Comparison of ENCODE assay signal across 9 cellular contexts in the genomic region with DNA sequence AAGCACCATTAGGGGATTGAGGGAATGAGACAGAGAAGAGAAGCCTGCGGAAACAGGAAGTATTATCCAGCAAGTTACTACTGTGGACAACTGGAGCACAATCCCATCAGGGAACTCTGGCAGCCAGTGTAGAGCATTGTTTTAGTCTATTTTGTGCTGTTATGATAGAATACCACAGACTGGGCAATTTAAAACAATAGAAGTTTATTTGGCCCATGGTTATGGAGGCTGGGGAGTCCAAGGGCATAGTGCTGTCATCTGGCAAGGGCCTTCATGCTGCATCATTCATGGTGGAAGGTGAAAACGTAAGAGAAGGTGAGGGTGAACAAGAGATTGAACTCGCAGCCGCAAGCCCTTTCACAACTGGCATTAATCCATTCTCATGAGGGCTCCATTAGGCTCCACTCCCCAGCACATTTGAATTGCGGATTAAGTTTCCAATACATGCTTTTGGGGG. TPM values are rescaled to one million over a fixed set of nuclear protein-coding genes. Genes with fewer than 3 reads are reported as not detected.
A peak's percentile ranks its signal among the peaks of the same experiment; 100 is the strongest.
DNase-seq lines count a peak whose midpoint lies in the region; ATAC-seq and TF ChIP-seq lines count a peak whose summit lies in the region.
"Had no signal": no experiment of that assay in that cellular context is flagged by ENCODE, and none has a peak within 500 bp of the region (broad histone marks: within the 10 kb centered on the region; RNA-seq: fewer than 3 reads in every experiment).

No MANE protein-coding gene starts in this region.

- H3K4me1 ChIP-seq in mammary epithelial cell (ENCODE audit: insufficient read depth, low read length) (peaks cover 36% of the 10 kb centered on the region), vagina (peaks cover 38% of the 10 kb centered on the region)
- H3K4me1 ChIP-seq in naive thymus-derived CD4-positive, alpha-beta T cell (ENCODE audit: control insufficient read depth in 2 of 2, insufficient read depth in 2 of 2, low read length in 2 of 2): peaks cover 13 to 20% of the 10 kb centered on the region in 2 donors

- peaks cover 18 to 24% of the 10 kb centered on the region in 2 donors for H3K4me1 Mint-ChIP-seq in natural killer cell treated with Interleukin-12 subunit alpha and Interleukin-12 subunit beta and Interleukin-15 and Interleukin-18, amount 100 ng/mL, for 72 hours (ENCODE audit: low read depth in 2 of 2)
- H3K4me1 Mint-ChIP-seq in natural killer cell: peaks cover 10 to 13% of the 10 kb centered on the region in 2 donors
- peaks cover 17 to 45% (median 25%) of the 10 kb centered on the region in 7 donors for H3K4me1 Mint-ChIP-seq in naive thymus-derived CD4-positive, alpha-beta T cell

- TF ChIP-seq POLR2A in vagina (IDR thresholded peaks at IDR 0.05): no peak

- peak overlapping the region; percentile 73 for H3K4me2 ChIP-seq in mammary epithelial cell (ENCODE audit: insufficient read depth, low read depth, low read length)

- DNase-seq in natural killer cell treated with Interleukin-12 subunit alpha and Interleukin-12 subunit beta and Interleukin-15 and Interleukin-18, amount 100 ng/mL, for 72 hours (ENCODE audit: low spot score): no peak
- DNase-seq in natural killer cell: no peak
- DNase-seq in mammary epithelial cell: no peak
- no peak for DNase-seq in naive thymus-derived CD4-positive, alpha-beta T cell
- no peak for DNase-seq in vagina (ENCODE audit: extremely low spot score in 2 of 2)
- DNase-seq in activated gamma-delta T cell treated with Interleukin-2 at 50 U/mL for 16 hours: no peak
- DNase-seq: NCI-H1930 had no signal

- no peak overlapping the region for H3K4me3 ChIP-seq in mammary epithelial cell (replicated peaks in 1 of 3; ENCODE audit: insufficient read depth in 1 of 3, low read depth in 2 of 3, low read length in 3 of 3)
- no peak overlapping the region for H3K4me3 ChIP-seq in naive thymus-derived CD4-positive, alpha-beta T cell (ENCODE audit: low read length)
- H3K4me3 ChIP-seq in vagina: no peak overlapping the region

- H3K79me2 ChIP-seq in mammary epithelial cell (ENCODE audit: insufficient read depth, low read length): no peaks in the 10 kb centered on the region

- H4K20me1 ChIP-seq in mammary epithelial cell (ENCODE audit: insufficient read depth, low read length): no peaks in the 10 kb centered on the region

- H3K27me3 ChIP-seq in mammary epithelial cell (ENCODE audit: insufficient read depth, low read length) (no peaks in the 10 kb centered on the region), vagina (no peaks in the 10 kb centered on the region)
- H3K27me3 ChIP-seq in naive thymus-derived CD4-positive, alpha-beta T cell (ENCODE audit: control insufficient read depth in 2 of 2, insufficient read depth in 2 of 2, low read length in 2 of 2): peaks cover 0 to 14% of the 10 kb centered on the region in 2 donors

- H3K4me3 Mint-ChIP-seq in natural killer cell treated with Interleukin-12 subunit alpha and Interleukin-12 subunit beta and Interleukin-15 and Interleukin-18, amount 100 ng/mL, for 72 hours: peak overlapping the region; percentile 65
- H3K4me3 Mint-ChIP-seq in natural killer cell: no peak overlapping the region
- peak overlapping the region; percentile 46 to 80 (median 70) for H3K4me3 Mint-ChIP-seq in naive thymus-derived CD4-positive, alpha-beta T cell

- H3K27ac ChIP-seq in mammary epithelial cell (ENCODE audit: insufficient read depth, low read depth, low read length) (peak overlapping the region; percentile 44), vagina (peak overlapping the region; percentile 45)
- no peak overlapping the region for H3K27ac ChIP-seq in naive thymus-derived CD4-positive, alpha-beta T cell (ENCODE audit: low read depth, low read length)

- H3K36me3 ChIP-seq in mammary epithelial cell (ENCODE audit: insufficient read depth, low read length) (no peaks in the 10 kb centered on the region), vagina (no peaks in the 10 kb centered on the region)
- H3K36me3 ChIP-seq in naive thymus-derived CD4-positive, alpha-beta T cell (ENCODE audit: control insufficient read depth in 2 of 3, insufficient read depth in 3 of 3, low read length in 3 of 3): no peaks in the 10 kb centered on the region

- H3K36me3 Mint-ChIP-seq in natural killer cell treated with Interleukin-12 subunit alpha and Interleukin-12 subunit beta and Interleukin-15 and Interleukin-18, amount 100 ng/mL, for 72 hours: no peaks in the 10 kb centered on the region
- H3K36me3 Mint-ChIP-seq in natural killer cell: no peaks in the 10 kb centered on the region
- H3K36me3 Mint-ChIP-seq in naive thymus-derived CD4-positive, alpha-beta T cell: peaks cover 0 to 10% (median 0%) of the 10 kb centered on the region in 5 donors

- intact Hi-C loops in natural killer cell (cut with micrococcal nuclease) (no loop called here), mammary epithelial cell (cut with micrococcal nuclease) (no loop called here), vagina (cut with DNase I) (no loop called here)
- intact Hi-C loops in naive thymus-derived CD4-positive, alpha-beta T cell (cut with micrococcal nuclease): loop anchor here in 1 of 2 donors (2.0 kb wide), 1 partner anchor 34 kb away; no protein-coding TSS in a partner anchor

- no peak for TF ChIP-seq CTCF in natural killer cell (IDR thresholded peaks at IDR 0.05)
- no peak for TF ChIP-seq CTCF in mammary epithelial cell (conservative IDR thresholded peaks at IDR 0.05 in 1 of 2, IDR thresholded peaks at IDR 0.05 in 1 of 2; ENCODE audit: extremely low read depth in 1 of 2, insufficient read depth in 1 of 2, low read depth in 1 of 2, low read length in 2 of 2)
- no peak for TF ChIP-seq CTCF in vagina (IDR thresholded peaks at IDR 0.05)

- peaks cover 0 to 2% of the 10 kb centered on the region in 2 donors for H3K27me3 Mint-ChIP-seq in natural killer cell treated with Interleukin-12 subunit alpha and Interleukin-12 subunit beta and Interleukin-15 and Interleukin-18, amount 100 ng/mL, for 72 hours
- peaks cover 0 to 8% of the 10 kb centered on the region in 2 donors for H3K27me3 Mint-ChIP-seq in natural killer cell (ENCODE audit: low read depth in 2 of 2)
- H3K27me3 Mint-ChIP-seq in naive thymus-derived CD4-positive, alpha-beta T cell: peaks cover 39 to 75% (median 58%) of the 10 kb centered on the region in 5 donors

- ATAC-seq in natural killer cell treated with Interleukin-12 subunit alpha and Interleukin-12 subunit beta and Interleukin-15 and Interleukin-18, amount 100 ng/mL, for 72 hours: no peak
- ATAC-seq in natural killer cell (no peak), HG03378 (IDR thresholded peaks at IDR 0.05; ENCODE audit: unreplicated experiment) (no peak), HG02798 (IDR thresholded peaks at IDR 0.05; ENCODE audit: poor library complexity, unreplicated experiment) (no peak)
- ATAC-seq in naive thymus-derived CD4-positive, alpha-beta T cell: no peak

- dilution Hi-C loops in mammary epithelial cell (cut with HindIII; ENCODE audit: low sequenced_read_pairs): loop anchor here (5.0 kb wide), 5 partner anchors 42 to 162 kb away; partner anchors contain the start of gene SLC9A8

- BruUV-seq in mammary epithelial cell (replicated peaks; lab: Mats Ljungman, UMichigan): no TSS peak

- CTCF ChIA-PET in mammary epithelial cell (lab: Charles Lee; ENCODE audit: low non-redundant PET): no interaction called here
- CTCF ChIA-PET in naive thymus-derived CD4-positive, alpha-beta T cell (lab: Charles Lee): no interaction called here

- H3K9me3 ChIP-seq in mammary epithelial cell (replicated peaks; ENCODE audit: insufficient read depth, low read length) (no peaks in the 10 kb centered on the region), vagina (no peaks in the 10 kb centered on the region)
- no peaks in the 10 kb centered on the region for H3K9me3 ChIP-seq in naive thymus-derived CD4-positive, alpha-beta T cell (ENCODE audit: control insufficient read depth in 2 of 3, low read length in 3 of 3)

- in situ Hi-C loops in mammary epithelial cell (cut with MboI; ENCODE audit: low sequenced_read_pairs in 2 of 2): no loop called here

- H3K27ac Mint-ChIP-seq in natural killer cell treated with Interleukin-12 subunit alpha and Interleukin-12 subunit beta and Interleukin-15 and Interleukin-18, amount 100 ng/mL, for 72 hours: peak overlapping the region; percentile 66 to 81
- peak overlapping the region in 1 of 2 donors; percentile 42 for H3K27ac Mint-ChIP-seq in natural killer cell
- peak overlapping the region in 2 of 9 donors; percentile 57 to 72 for H3K27ac Mint-ChIP-seq in naive thymus-derived CD4-positive, alpha-beta T cell

- POLR2A ChIA-PET in naive thymus-derived CD4-positive, alpha-beta T cell (lab: Charles Lee): no interaction called here

- 89% methylated on average over 5 of the region's 5 CpGs for WGBS in mammary epithelial cell (ENCODE audit: low coverage, missing lambda C conversion rate)

- H3K9me3 Mint-ChIP-seq in natural killer cell treated with Interleukin-12 subunit alpha and Interleukin-12 subunit beta and Interleukin-15 and Interleukin-18, amount 100 ng/mL, for 72 hours: no peaks in the 10 kb centered on the region
- no peaks in the 10 kb centered on the region for H3K9me3 Mint-ChIP-seq in natural killer cell
- peaks cover 0 to 4% (median 0%) of the 10 kb centered on the region in 11 donors for H3K9me3 Mint-ChIP-seq in naive thymus-derived CD4-positive, alpha-beta T cell

- H3K9ac ChIP-seq in mammary epithelial cell (ENCODE audit: insufficient read depth, low read length): peak overlapping the region; percentile 35

- H2AFZ ChIP-seq in mammary epithelial cell (ENCODE audit: low read depth, low read length): no peak overlapping the region

RNA-seq across cellular contexts. Expression of gene SLC9A8, which starts 43.5 kb away (rescaled TPM):
- 10 to 100 TPM; 22.0 to 27.6 TPM for total RNA-seq in natural killer cell treated with Interleukin-12 subunit alpha and Interleukin-12 subunit beta and Interleukin-15 and Interleukin-18, amount 100 ng/mL, for 72 hours
- 10 to 100 TPM; 54.5 to 68.7 (median 58.8) TPM for total RNA-seq in natural killer cell
- 1 to 10 TPM; 6.8 to 7.7 TPM for total RNA-seq in mammary epithelial cell
- polyA plus RNA-seq in mammary epithelial cell: 1.6 TPM
- 2.8 TPM for polyA minus RNA-seq in mammary epithelial cell
- 10 to 100 TPM; 21.7 to 42.5 (median 25.7) TPM for total RNA-seq in naive thymus-derived CD4-positive, alpha-beta T cell
- polyA plus RNA-seq in naive thymus-derived CD4-positive, alpha-beta T cell: 1 to 10 TPM; 6.2 to 7.2 TPM
- total RNA-seq in vagina: 8.8 TPM

RNA-seq across cellular contexts. Expression of gene B4GALT5, which starts 55.5 kb away (rescaled TPM):
- total RNA-seq in natural killer cell treated with Interleukin-12 subunit alpha and Interleukin-12 subunit beta and Interleukin-15 and Interleukin-18, amount 100 ng/mL, for 72 hours: 10 to 100 TPM; 62.1 to 74.9 TPM
- total RNA-seq in natural killer cell (10 to 100 TPM; 15.5 to 29.1 (median 28.6) TPM), mammary epithelial cell (10 to 100 TPM; 22.7 to 22.8 TPM), vagina (17.9 TPM)
- 24.0 TPM for polyA plus RNA-seq in mammary epithelial cell
- polyA minus RNA-seq in mammary epithelial cell: 17.7 TPM
- 10 to 100 TPM in 2 of 5 experiments, 1 to 10 TPM in 3; 3.3 to 23.1 (median 4.6) TPM for total RNA-seq in naive thymus-derived CD4-positive, alpha-beta T cell
- polyA plus RNA-seq in naive thymus-derived CD4-positive, alpha-beta T cell: under 1 TPM; 0.14 to 0.37 TPM
